Comparison of ENCODE assay signal across 22 cellular contexts in genomic region chr20:33282991-33283555, GRCh38. TPM values are rescaled to one million over a fixed set of nuclear protein-coding genes. Genes with fewer than 3 reads are reported as not detected.
DNase-seq lines count a peak whose midpoint lies in the region; ATAC-seq, FAIRE-seq and TF ChIP-seq lines count a peak whose summit lies in the region.
"Had no signal": no experiment of that assay in that cellular context is flagged by ENCODE, and none has a peak within 500 bp of the region (broad histone marks: within the 10 kb centered on the region; RNA-seq: fewer than 3 reads in every experiment).

Gene BPIFB1, plus strand, starts transcription at chr20:33283214. Its CDS starts 2,860 bp downstream, at chr20:33286074.

- CTCF ChIA-PET in HepG2 (lab: Yijun Ruan, JAX; ENCODE audit: low intra/inter-chr PET ratio, low total read pairs), result no interaction called here

- H4K20me1 ChIP-seq in HepG2 (ENCODE audit: insufficient read depth, low read length), result no peaks in the 10 kb centered on the region

- TF ChIP-seq EP300 in HepG2 (IDR thresholded peaks at IDR 0.05; ENCODE audit: low read depth in 2 of 2, low read length in 2 of 2), result 0 out of 4 replicates have a peak, but pooled peaks of 1 of the 2 experiments have one; percentile 16
- TF ChIP-seq EP300 in HepG2 (CRISPR knock-in tag; IDR thresholded peaks at IDR 0.05; ENCODE audit: borderline replicate concordance), result 0 out of 2 replicates have a peak, but pooled peaks have one; percentile 47

- H3K27me3 Mint-ChIP-seq in brain, result peaks cover 13% of the 10 kb centered on the region
- H3K27me3 Mint-ChIP-seq in nephron progenitor cell (ENCODE audit: low read depth, poor library complexity), result peaks cover 26% of the 10 kb centered on the region

- H3K9ac ChIP-seq in HepG2 (ENCODE audit: insufficient read depth, low read depth, low read length), result peak within 1 kb of the TSS; percentile 32
- H3K9ac ChIP-seq: SK-N-SH had no signal

- peaks cover 15% of the 10 kb centered on the region for H3K4me1 Mint-ChIP-seq in brain
- peaks cover 8% of the 10 kb centered on the region for H3K4me1 Mint-ChIP-seq in nephron progenitor cell

- TF ChIP-seq CTCF in HepG2 (CRISPR knock-in tag; IDR thresholded peaks at IDR 0.05) (peak; percentile 52), right lobe of liver (IDR thresholded peaks at IDR 0.05) (no peak), brain (conservative IDR thresholded peaks at IDR 0.05) (no peak), nephron progenitor cell (IDR thresholded peaks at IDR 0.05) (no peak)

- H3K4me2 ChIP-seq in HepG2 (ENCODE audit: low read depth, low read length), result peak within 1 kb of the TSS; percentile 69
- H3K4me2 ChIP-seq: SK-N-SH had no signal

- FAIRE-seq in HepG2 (lab: Jason Lieb, UNC), result peak; percentile 4
- FAIRE-seq: GM18507 had no signal

- H2AFZ ChIP-seq in HepG2 (ENCODE audit: low read length), result no peak within 1 kb of the TSS

- TF ChIP-seq RAD21 in HepG2 (CRISPR knock-in tag; IDR thresholded peaks at IDR 0.05), result no peak

- no peaks in the 10 kb centered on the region for H3K36me3 Mint-ChIP-seq in brain
- no peaks in the 10 kb centered on the region for H3K36me3 Mint-ChIP-seq in nephron progenitor cell (ENCODE audit: low read depth)
- H3K36me3 Mint-ChIP-seq: CD14-positive monocyte had no signal

- no peaks in the 10 kb centered on the region for H3K36me3 ChIP-seq in HepG2 (replicated peaks in 1 of 2; ENCODE audit: control insufficient read depth in 1 of 2, insufficient read depth in 2 of 2, low read length in 2 of 2)
- H3K36me3 ChIP-seq in right lobe of liver, result no peaks in the 10 kb centered on the region

- DNase-seq in HepG2 (ENCODE audit: low spot score), result peak; percentile 46
- no peak for DNase-seq in right lobe of liver
- DNase-seq in nephron progenitor cell, result no peak
- DNase-seq in NCI-H510A (lab: John Stamatoyannopoulos, UW), result no peak
- DNase-seq in COR-L47 (lab: John Stamatoyannopoulos, UW), result no peak
- DNase-seq in stimulated activated CD4-positive, alpha-beta T cell treated with anti-CD3 and anti-CD28 coated beads, Interleukin-4, amount 100 ng/mL, for 4 hours, result no peak
- DNase-seq: DMS53, HFFc6, NCI-H1048, NCI-H2107, NCI-H226, NCI-H526 treated with DMSO at 0.1 percent for 48 hours, Right ventricle myocardium superior, SK-N-SH had no signal

- POLR2A ChIA-PET in HepG2 (lab: Yijun Ruan, JAX), result no interaction called here

- H3K9me3 ChIP-seq in HepG2 (ENCODE audit: low read length) (no peaks in the 10 kb centered on the region), right lobe of liver (no peaks in the 10 kb centered on the region)
- H3K9me3 ChIP-seq: Caco-2, SK-N-SH had no signal

- in situ Hi-C loops in HepG2 (cut with HindIII; ENCODE audit: extremely low pct_ligation_motif_present, low pct_unique_long_range_greater_than_20kb), result no loop called here

- H3K27ac Mint-ChIP-seq in brain (peak within 1 kb of the TSS in 4 of 5 experiments; percentile 20 to 85 (median 36)), nephron progenitor cell (no peak within 1 kb of the TSS)
- H3K27ac Mint-ChIP-seq: HFFc6 had no signal

- H3K4me3 ChIP-seq in HepG2 (replicated peaks in 1 of 3; ENCODE audit: insufficient read depth in 1 of 3, low read depth in 2 of 3, low read length in 3 of 3) (peak within 1 kb of the TSS in 2 of 3 experiments; percentile 13 to 56; a peak in 2 of 6 replicates), right lobe of liver (no peak within 1 kb of the TSS)

- H3K79me2 ChIP-seq in HepG2 (ENCODE audit: insufficient read depth, low read length), result no peaks in the 10 kb centered on the region

- H3K27me3 ChIP-seq in HepG2 (ENCODE audit: control insufficient read depth in 1 of 2, insufficient read depth in 2 of 2, low read length in 2 of 2) (peaks cover 11 to 32% of the 10 kb centered on the region in 2 experiments), right lobe of liver (no peaks in the 10 kb centered on the region)

- TF ChIP-seq POLR2A in HepG2 (IDR thresholded peaks at IDR 0.05; ENCODE audit: insufficient read depth in 1 of 2, low read depth in 2 of 2, low read length in 2 of 2), result no peak
- TF ChIP-seq POLR2A in right lobe of liver (IDR thresholded peaks at IDR 0.05), result no peak

- ATAC-seq in HepG2 (peak; percentile 67), right lobe of liver (no peak), HG03520 (IDR thresholded peaks at IDR 0.05; ENCODE audit: unreplicated experiment) (no peak)
- ATAC-seq: Panc1 had no signal

- no TSS peak for BruUV-seq in HepG2 (replicated peaks; lab: Mats Ljungman, UMichigan)

- intact Hi-C loops in HepG2 (cut with micrococcal nuclease; ENCODE audit: unreplicated experiment), result no loop called here
- intact Hi-C loops in right lobe of liver (cut with DNase I), result loop anchor here (10.0 kb wide), 2 partner anchors 178 to 368 kb away; no protein-coding TSS in a partner anchor

- H3K4me3 Mint-ChIP-seq in brain (no peak within 1 kb of the TSS), nephron progenitor cell (peak within 1 kb of the TSS; percentile 2)
- H3K4me3 Mint-ChIP-seq: CD14-positive monocyte, HFFc6 had no signal

- H3K4me1 ChIP-seq in HepG2 (ENCODE audit: insufficient read depth, low read length) (peaks cover 70% of the 10 kb centered on the region), right lobe of liver (no peaks in the 10 kb centered on the region)
- H3K4me1 ChIP-seq: Caco-2 had no signal

- H3K27ac ChIP-seq in HepG2 (ENCODE audit: extremely low read length, insufficient read depth, low read length), result peak within 1 kb of the TSS; percentile 11
- no peak within 1 kb of the TSS for H3K27ac ChIP-seq in right lobe of liver

- 5% methylated on average over 13 of the region's 13 CpGs for WGBS in HepG2 (ENCODE audit: low lambda C conversion rate)
- 75% methylated on average over 9 of the region's 13 CpGs for WGBS in right lobe of liver (ENCODE audit: insufficient coverage, low coverage, low lambda C conversion rate, missing lambda C conversion rate)

- H3K9me3 Mint-ChIP-seq in brain (no peaks in the 10 kb centered on the region), nephron progenitor cell (no peaks in the 10 kb centered on the region)
- H3K9me3 Mint-ChIP-seq: CD14-positive monocyte, HFFc6 had no signal

TF ChIP-seq in HepG2, 621 proteins besides CTCF, POLR2A, EP300 and RAD21 (continues in another document):
- no peak for TF ChIP-seq CHCHD3 (CRISPR knock-in tag; IDR thresholded peaks at IDR 0.05)
- no peak for TF ChIP-seq ZNF34 (CRISPR knock-in tag; IDR thresholded peaks at IDR 0.05; ENCODE audit: borderline replicate concordance)
- TF ChIP-seq THAP11 (CRISPR knock-in tag; IDR thresholded peaks at IDR 0.05), result no peak
- TF ChIP-seq, protein P1, sequence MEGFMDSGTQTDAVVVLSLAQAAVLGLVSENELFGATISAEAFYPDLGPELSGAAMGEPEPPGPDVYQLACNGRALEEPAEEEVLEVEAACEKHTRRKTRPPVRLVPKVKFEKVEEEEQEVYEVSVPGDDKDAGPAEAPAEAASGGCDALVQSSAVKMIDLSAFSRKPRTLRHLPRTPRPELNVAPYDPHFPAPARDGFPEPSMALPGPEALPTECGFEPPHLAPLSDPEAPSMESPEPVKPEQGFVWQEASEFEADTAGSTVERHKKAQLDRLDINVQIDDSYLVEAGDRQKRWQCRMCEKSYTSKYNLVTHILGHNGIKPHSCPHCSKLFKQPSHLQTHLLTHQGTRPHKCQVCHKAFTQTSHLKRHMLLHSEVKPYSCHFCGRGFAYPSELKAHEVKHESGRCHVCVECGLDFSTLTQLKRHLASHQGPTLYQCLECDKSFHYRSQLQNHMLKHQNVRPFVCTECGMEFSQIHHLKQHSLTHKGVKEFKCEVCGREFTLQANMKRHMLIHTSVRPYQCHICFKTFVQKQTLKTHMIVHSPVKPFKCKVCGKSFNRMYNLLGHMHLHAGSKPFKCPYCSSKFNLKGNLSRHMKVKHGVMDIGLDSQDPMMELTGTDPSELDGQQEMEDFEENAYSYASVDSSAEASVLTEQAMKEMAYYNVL (CRISPR knock-in tag; IDR thresholded peaks at IDR 0.05; ENCODE audit: borderline replicate concordance), result 0 out of 2 replicates have a peak, but pooled peaks have one; percentile 62
- peak; percentile 64; the same call in 1 of the 2 replicates for TF ChIP-seq CBX5 (CRISPR knock-in tag; IDR thresholded peaks at IDR 0.05; ENCODE audit: borderline replicate concordance)
- TF ChIP-seq MEF2D (CRISPR knock-in tag; IDR thresholded peaks at IDR 0.05), result peak; percentile 59; the same call in 1 of the 2 replicates
- 0 out of 2 replicates have a peak, but pooled peaks have one; percentile 20 for TF ChIP-seq POGZ (CRISPR knock-in tag; IDR thresholded peaks at IDR 0.05)
- TF ChIP-seq ZNF326 (CRISPR knock-in tag; IDR thresholded peaks at IDR 0.05; ENCODE audit: borderline replicate concordance), result no peak
- TF ChIP-seq ZNF331 (CRISPR knock-in tag; IDR thresholded peaks at IDR 0.05), result peak; percentile 25; the same call in 1 of the 2 replicates

RNA-seq across cellular contexts. Expression of gene BPIFB1, which starts in this region (rescaled TPM):
- total RNA-seq in HepG2 (2016; rRNA removed; fragmentation: Illumina TruSeq; extraction: Trizol) (0.18 and 0.82 TPM in 2 replicates), right lobe of liver (not detected)
- total RNA-seq in HepG2 (2016; cell fraction: cytosol; rRNA removed; fragmentation: Illumina TruSeq; extraction: Trizol; ENCODE audit: low read depth), result 0.18 TPM in 1 of 2 replicates, not detected in the other
- total RNA-seq in HepG2 (2016; cell fraction: insoluble cytoplasmic fraction; rRNA removed; fragmentation: Illumina TruSeq; extraction: Trizol), result 0.34 and 0.56 TPM in 2 replicates
- 0.28 TPM in 2 replicates for total RNA-seq in HepG2 (2016; cell fraction: membrane; rRNA removed; fragmentation: Illumina TruSeq; extraction: Trizol)
- total RNA-seq in HepG2 (2016; cell fraction: nucleus; rRNA removed; fragmentation: Illumina TruSeq; extraction: Trizol), result 0.59 and 0.75 TPM in 2 replicates
- polyA plus RNA-seq in HepG2 (2011; rRNA removed) (4.4 and 9.2 TPM in 2 replicates), brain (ENCODE audit: insufficient read depth, low read depth, low replicate concordance) (not detected)
- polyA plus RNA-seq in HepG2 (2011; cell fraction: cytosol; rRNA removed), result 3.2 and 5.0 TPM in 2 replicates
- 5.1 and 7.3 TPM in 2 replicates for polyA plus RNA-seq in HepG2 (2011; cell fraction: nucleus; rRNA removed)
- polyA plus RNA-seq in HepG2 (2012), result 7.9 and 12.0 TPM in 2 replicates
- polyA plus RNA-seq in HepG2 (2016; cell fraction: cytosol; fragmentation: Illumina TruSeq; extraction: Trizol; ENCODE audit: low read depth), result 0.26 and 0.36 TPM in 2 replicates
- 0.54 and 0.91 TPM in 2 replicates for polyA plus RNA-seq in HepG2 (2016; cell fraction: insoluble cytoplasmic fraction; fragmentation: Illumina TruSeq; extraction: Trizol; ENCODE audit: low read depth)
- polyA plus RNA-seq in HepG2 (2016; cell fraction: membrane; fragmentation: Illumina TruSeq; extraction: Trizol; ENCODE audit: low read depth), result 0.17 and 0.40 TPM in 2 replicates
- polyA plus RNA-seq in HepG2 (2016; cell fraction: nucleus; fragmentation: Illumina TruSeq; extraction: Trizol; ENCODE audit: insufficient read depth, low read depth), result 0.97 and 1.00 TPM in 2 replicates
- 3.7 TPM in 1 of 2 replicates, not detected in the other for polyA minus RNA-seq in HepG2 (2011; rRNA and poly(A)+ RNA removed; ENCODE audit: low replicate concordance)
- polyA minus RNA-seq in HepG2 (2011; cell fraction: cytosol; rRNA and poly(A)+ RNA removed), result 0.44 and 1.6 TPM in 2 replicates
- polyA minus RNA-seq in HepG2 (2011; cell fraction: nucleus; rRNA and poly(A)+ RNA removed), result 1.7 and 2.0 TPM in 2 replicates
- total RNA-seq: A172, Caco-2, HFFc6, HT1080, Right ventricle myocardium superior had no signal
- polyA plus RNA-seq: CD14-positive monocyte, SK-N-SH had no signal

Comparison
In these comparisons a context has a peak if more than half of its experiments do, and no peak if none do; other contexts are left out.
1. H3K4me3 ChIP-seq: peak in HepG2 (2 of 3); none in right lobe of liver (0 of 3).